ENCODE assay signal across 8 cellular contexts in genomic region chr15:58410353-58410752, GRCh38. TPM values are rescaled to one million over a fixed set of nuclear protein-coding genes. Genes with fewer than 3 reads are reported as not detected.
A peak's percentile ranks its signal among the peaks of the same experiment; 100 is the strongest.
DNase-seq lines count a peak whose midpoint lies in the region; ATAC-seq and TF ChIP-seq lines count a peak whose summit lies in the region.

No MANE protein-coding gene starts in this region.

- no peaks in the 10 kb centered on the region for H3K36me3 ChIP-seq in CD4-positive, CD25-positive, alpha-beta regulatory T cell (ENCODE audit: control insufficient read depth, insufficient read depth, low read length)
- no peaks in the 10 kb centered on the region for H3K36me3 ChIP-seq in Peyer's patch

- peak; percentile 15 to 58 (median 34) for DNase-seq in CD4-positive, CD25-positive, alpha-beta regulatory T cell
- DNase-seq in Peyer's patch, result no peak
- peak; percentile 19 for DNase-seq in choroid plexus epithelial cell (ENCODE audit: low read depth)
- DNase-seq in renal cortical epithelial cell (ENCODE audit: low read depth), result peak; percentile 77
- DNase-seq in DMS 273 treated with DMSO at 0.1 percent for 48 hours (lab: John Stamatoyannopoulos, UW), result no peak
- DNase-seq in foreskin melanocyte, result no peak
- no peak for DNase-seq in HUDEP-2 (lab: John Stamatoyannopoulos, UW; ENCODE audit: unreplicated experiment in 76 of 76)

- H3K9me3 ChIP-seq in CD4-positive, CD25-positive, alpha-beta regulatory T cell (ENCODE audit: control insufficient read depth in 2 of 2, low read length in 2 of 2), result no peaks in the 10 kb centered on the region
- no peaks in the 10 kb centered on the region for H3K9me3 ChIP-seq in Peyer's patch

- H3K27me3 ChIP-seq in CD4-positive, CD25-positive, alpha-beta regulatory T cell (ENCODE audit: control insufficient read depth, insufficient read depth, low read length), result no peaks in the 10 kb centered on the region
- H3K27me3 ChIP-seq in Peyer's patch, result no peaks in the 10 kb centered on the region

- no peaks in the 10 kb centered on the region for H3K36me3 Mint-ChIP-seq in CD4-positive, CD25-positive, alpha-beta regulatory T cell

- peak overlapping the region; percentile 84 to 91 (median 88) for H3K4me3 Mint-ChIP-seq in CD4-positive, CD25-positive, alpha-beta regulatory T cell

- no peak overlapping the region for H3K27ac ChIP-seq in CD4-positive, CD25-positive, alpha-beta regulatory T cell (ENCODE audit: insufficient read depth, low read length, poor library complexity, severe bottlenecking)
- peak overlapping the region in 1 of 4 donors; percentile 21 for H3K27ac ChIP-seq in Peyer's patch

- H3K4me3 ChIP-seq in CD4-positive, CD25-positive, alpha-beta regulatory T cell (ENCODE audit: low read depth, low read length), result peak overlapping the region; percentile 77
- H3K4me3 ChIP-seq in Peyer's patch (peak overlapping the region in 3 of 4 donors; percentile 17 to 31 (median 20)), choroid plexus epithelial cell (ENCODE audit: low read depth, low read length) (no peak overlapping the region)

- TF ChIP-seq CTCF in Peyer's patch (IDR thresholded peaks at IDR 0.05), result no peak
- no peak for TF ChIP-seq CTCF in choroid plexus epithelial cell (conservative IDR thresholded peaks at IDR 0.05; ENCODE audit: low read depth, low read length)

- no peak for TF ChIP-seq POLR2A in Peyer's patch (IDR thresholded peaks at IDR 0.05)

- no peaks in the 10 kb centered on the region for H3K9me3 Mint-ChIP-seq in CD4-positive, CD25-positive, alpha-beta regulatory T cell

- peaks cover 4 to 18% (median 11%) of the 10 kb centered on the region in 4 donors for H3K4me1 Mint-ChIP-seq in CD4-positive, CD25-positive, alpha-beta regulatory T cell

- H3K27me3 Mint-ChIP-seq in CD4-positive, CD25-positive, alpha-beta regulatory T cell, result no peaks in the 10 kb centered on the region

- no peaks in the 10 kb centered on the region for H3K4me1 ChIP-seq in CD4-positive, CD25-positive, alpha-beta regulatory T cell (ENCODE audit: control insufficient read depth, insufficient read depth, low read length, poor library complexity, severe bottlenecking)
- no peaks in the 10 kb centered on the region for H3K4me1 ChIP-seq in Peyer's patch

- ATAC-seq in CD4-positive, CD25-positive, alpha-beta regulatory T cell (ENCODE audit: low read depth in 2 of 2), result peak in 1 of 2 donors; percentile 71
- ATAC-seq in HG02970 (IDR thresholded peaks at IDR 0.05; ENCODE audit: low FRiP score, unreplicated experiment), result no peak

- H3K27ac Mint-ChIP-seq in CD4-positive, CD25-positive, alpha-beta regulatory T cell, result peak overlapping the region; percentile 88 to 90 (median 89)

RNA-seq across cellular contexts. Expression of gene LIPC, which starts 21.4 kb away (rescaled TPM):
- total RNA-seq in CD4-positive, CD25-positive, alpha-beta regulatory T cell, result 0.99 TPM
- polyA plus RNA-seq in CD4-positive, CD25-positive, alpha-beta regulatory T cell, result 1 to 10 TPM in 3 of 4 donors, under 1 TPM in 1; 0.54 to 1.7 (median 1.6) TPM
- total RNA-seq in Peyer's patch (1 to 10 TPM in 2 of 4 donors, under 1 TPM in 1, not detected in 1; 0.40 to 8.9 (median 1.0) TPM), renal cortical epithelial cell (1.6 and 9.2 TPM in 2 replicates)

Comparison
In these comparisons a context has a peak if more than half of its experiments do, and no peak if none do; other contexts are left out.
1. DNase-seq: peak in CD4-positive, CD25-positive, alpha-beta regulatory T cell (3 of 3), choroid plexus epithelial cell (single experiment) and renal cortical epithelial cell (single experiment); none in Peyer's patch (0 of 3), DMS 273 treated with DMSO at 0.1 percent for 48 hours (single experiment), foreskin melanocyte (single experiment) and HUDEP-2 (0 of 76).